Comparison of ENCODE assay signal across 10 cellular contexts in genomic region chr7:12716134-12716667, GRCh38. TPM values are rescaled to one million over a fixed set of nuclear protein-coding genes. Genes with fewer than 3 reads are reported as not detected.
DNase-seq lines count a peak whose midpoint lies in the region; ATAC-seq and TF ChIP-seq lines count a peak whose summit lies in the region.
"Had no signal": no experiment of that assay in that cellular context is flagged by ENCODE, and none has a peak within 500 bp of the region (broad histone marks: within the 10 kb centered on the region; RNA-seq: fewer than 3 reads in every experiment).

No MANE protein-coding gene starts in this region.

- H3K27ac ChIP-seq in esophagus (ENCODE audit: low read depth in 2 of 2, low read length in 1 of 2): peak overlapping the region; percentile 78 to 94
- H3K27ac ChIP-seq in gastrocnemius medialis: peak overlapping the region; percentile 71 to 86 (median 78)

- no peak overlapping the region for H3K4me3 ChIP-seq in esophagus (ENCODE audit: low read depth in 1 of 2, low read length in 2 of 2)
- peak overlapping the region in 3 of 4 donors; percentile 32 to 55 (median 42) for H3K4me3 ChIP-seq in gastrocnemius medialis

- no peaks in the 10 kb centered on the region for H3K9me3 ChIP-seq in esophagus (ENCODE audit: control insufficient read depth in 2 of 2, insufficient read depth in 1 of 2, low read depth in 1 of 2, low read length in 1 of 2)
- H3K9me3 ChIP-seq in gastrocnemius medialis: no peaks in the 10 kb centered on the region

- ATAC-seq in gastrocnemius medialis: no peak
- no peak for ATAC-seq in HG02840 (IDR thresholded peaks at IDR 0.05; ENCODE audit: low FRiP score, unreplicated experiment)

- no peaks in the 10 kb centered on the region for H3K36me3 ChIP-seq in esophagus (ENCODE audit: control insufficient read depth in 2 of 2, insufficient read depth in 2 of 2, low read length in 1 of 2)
- no peaks in the 10 kb centered on the region for H3K36me3 ChIP-seq in gastrocnemius medialis

- WGBS in esophagus, 2 donors: 78 to 83% methylated on average over 7 of the region's 7 CpGs

- intact Hi-C loops in Calu3 (cut with micrococcal nuclease; ENCODE audit: unreplicated experiment) (no loop called here), gastrocnemius medialis (cut with DNase I; ENCODE audit: low total_unique reads) (no loop called here)

- H3K27ac Mint-ChIP-seq in Calu3 (ENCODE audit: unreplicated experiment): peak overlapping the region; percentile 45

- no peaks in the 10 kb centered on the region for H3K9me3 Mint-ChIP-seq in Calu3 (ENCODE audit: low read depth, unreplicated experiment)

- DNase-seq in Calu3 (no peak), SHP77 treated with DMSO at 0.1 percent for 48 hours (lab: John Stamatoyannopoulos, UW) (peak; percentile 67), gastrocnemius medialis (no peak), T1000 (lab: John Stamatoyannopoulos, UW) (no peak), 8988T (no peak), HT-29 (ENCODE audit: low spot score) (no peak)
- DNase-seq: DMS79, NCI-H2171 treated with DMSO at 0.1 percent for 48 hours had no signal

- CTCF ChIA-PET in Calu3 (lab: Charles Lee): interaction anchor here (0.6 to 2.5 kb wide), 5 partner anchors 10 to 29 kb away, joined by 3 to 26 read pairs (median 7); partner anchors contain the start of gene ARL4A

- TF ChIP-seq CTCF in Calu3 (IDR thresholded peaks at IDR 0.05; ENCODE audit: unreplicated experiment): no peak
- no peak for TF ChIP-seq CTCF in gastrocnemius medialis (IDR thresholded peaks at IDR 0.05 in 4 of 5, conservative IDR thresholded peaks at IDR 0.05 in 1 of 5)

- peaks cover 55% of the 10 kb centered on the region for H3K4me1 Mint-ChIP-seq in Calu3 (ENCODE audit: low read depth, unreplicated experiment)

- no peaks in the 10 kb centered on the region for H3K27me3 Mint-ChIP-seq in Calu3 (ENCODE audit: unreplicated experiment)

- no peaks in the 10 kb centered on the region for H3K27me3 ChIP-seq in esophagus (ENCODE audit: control insufficient read depth in 1 of 2, insufficient read depth in 2 of 2, low read length in 2 of 2)
- no peaks in the 10 kb centered on the region for H3K27me3 ChIP-seq in gastrocnemius medialis

- H3K36me3 Mint-ChIP-seq in Calu3 (ENCODE audit: insufficient read depth, unreplicated experiment): no peaks in the 10 kb centered on the region

- peak overlapping the region; percentile 61 for H3K4me3 Mint-ChIP-seq in Calu3 (ENCODE audit: low read depth, unreplicated experiment)

- TF ChIP-seq POLR2A in gastrocnemius medialis (IDR thresholded peaks at IDR 0.05): no peak

- H3K4me1 ChIP-seq in esophagus (ENCODE audit: control insufficient read depth in 2 of 2, insufficient read depth in 2 of 2, low read length in 1 of 2): peaks cover 0 to 3% of the 10 kb centered on the region in 2 donors
- H3K4me1 ChIP-seq in gastrocnemius medialis: peaks cover 11 to 82% of the 10 kb centered on the region in 2 donors

- no TSS peak for BruUV-seq in Calu3 (replicated peaks; lab: Mats Ljungman, UMichigan)

- in situ Hi-C loops in gastrocnemius medialis (cut with MboI; ENCODE audit: low sequenced_read_pairs in 4 of 4): no loop called here

RNA-seq across cellular contexts. Expression of gene ARL4A, which starts 28.8 kb away (rescaled TPM):
- total RNA-seq in Calu3 (2022) (30.6 and 31.9 TPM in 2 replicates), gastrocnemius medialis (10 to 100 TPM in 2 of 4 donors, 1 to 10 TPM in 2; 8.6 to 20.4 (median 14.2) TPM)
- 10 to 100 TPM; 29.3 to 43.0 TPM for polyA plus RNA-seq in esophagus
- total RNA-seq in HT-29 (2014; rRNA removed; shearing (Covaris generic)): 24.2 and 26.8 TPM in 2 replicates

Comparison
In these comparisons a context has a peak if more than half of its experiments do, and no peak if none do; other contexts are left out.
1. H3K4me3 ChIP-seq: peak in gastrocnemius medialis (3 of 4); none in esophagus (0 of 2).